19 cellular contexts compared by ENCODE assay signal in the genomic region with DNA sequence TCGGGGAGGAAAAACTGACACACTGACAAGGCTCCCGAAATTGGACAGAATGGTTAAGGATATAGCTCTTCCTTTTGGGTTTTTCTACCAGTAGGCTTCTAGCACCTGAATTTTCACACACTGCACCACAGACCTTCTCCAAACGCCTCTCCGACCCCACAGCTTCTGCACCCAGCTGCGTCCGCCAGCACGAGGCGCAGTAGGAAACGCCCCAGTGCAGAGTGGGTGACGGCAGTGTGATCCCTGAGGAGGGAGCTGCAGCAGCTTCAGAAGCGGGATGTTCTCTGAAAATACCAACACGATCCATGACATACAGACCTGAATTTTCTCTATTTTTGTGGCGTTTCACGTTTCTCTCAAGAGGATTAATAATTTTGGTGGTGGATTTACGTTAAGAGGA. TPM values are rescaled to one million over a fixed set of nuclear protein-coding genes. Genes with fewer than 3 reads are reported as not detected.
DNase-seq lines count a peak whose midpoint lies in the region; ATAC-seq and TF ChIP-seq lines count a peak whose summit lies in the region.
"Had no signal": no experiment of that assay in that cellular context is flagged by ENCODE, and none has a peak within 500 bp of the region (broad histone marks: within the 10 kb centered on the region; RNA-seq: fewer than 3 reads in every experiment).

No MANE protein-coding gene starts in this region.

- no peak for DNase-seq in activated T-cell treated with anti-CD3 and anti-CD28 coated beads, Interleukin-2, amount 50 U/mL, for 72 hours
- DNase-seq in activated T-cell treated with anti-CD3 and anti-CD28 coated beads, Interleukin-2, amount 50 U/mL, for 1 hour, result no peak
- DNase-seq in H7 (peak; percentile 21), progenitor cell of endocrine pancreas (ENCODE audit: low spot score, unreplicated experiment) (no peak), AG08396 (ENCODE audit: low spot score) (no peak), GM20000 (ENCODE audit: low spot score) (no peak), Peyer's patch (no peak)
- no peak for DNase-seq in activated naive CD8-positive, alpha-beta T cell treated with anti-CD3 and anti-CD28 coated beads, Interleukin-2, amount 50 U/mL, for 24 hours
- DNase-seq: activated CD4-positive, alpha-beta T cell treated with anti-CD3 and anti-CD28 coated beads, Interleukin-2, amount 50 U/mL, for 4 hours; amygdala; foreskin fibroblast; GOT3; mucosa of descending colon; MV-4-11; NCI-H187 treated with DMSO at 0.1 percent for 48 hours; NK-92 treated with Interleukin-12 subunit alpha and Interleukin-12 subunit beta, amount 100 ng/mL, for 24 hours; stimulated activated CD4-positive, alpha-beta T cell treated with anti-CD3 and anti-CD28 coated beads, Interleukin-2, amount 100 ng/mL, for 24 hours; SW 1271 had no signal

- no peak overlapping the region for H3K4me3 ChIP-seq in H7 (ENCODE audit: insufficient read depth, low read depth, low read length)
- no peak overlapping the region for H3K4me3 ChIP-seq in Peyer's patch
- H3K4me3 ChIP-seq: mucosa of descending colon had no signal

- peak overlapping the region; percentile 74 for H3K27ac Mint-ChIP-seq in activated T-cell treated with anti-CD3 and anti-CD28 coated beads, Interleukin-2, amount 50 U/mL, for 72 hours
- H3K27ac Mint-ChIP-seq in activated naive CD8-positive, alpha-beta T cell treated with anti-CD3 and anti-CD28 coated beads, Interleukin-2, amount 50 U/mL, for 24 hours, result peak overlapping the region; percentile 53
- H3K27ac Mint-ChIP-seq in progenitor cell of endocrine pancreas, result peak overlapping the region; percentile 65

- H3K4me3 Mint-ChIP-seq in activated T-cell treated with anti-CD3 and anti-CD28 coated beads, Interleukin-2, amount 50 U/mL, for 72 hours, result no peak overlapping the region
- H3K4me3 Mint-ChIP-seq in activated naive CD8-positive, alpha-beta T cell treated with anti-CD3 and anti-CD28 coated beads, Interleukin-2, amount 50 U/mL, for 24 hours, result no peak overlapping the region
- no peak overlapping the region for H3K4me3 Mint-ChIP-seq in progenitor cell of endocrine pancreas (ENCODE audit: low read depth)

- no peak for TF ChIP-seq POLR2A in Peyer's patch (IDR thresholded peaks at IDR 0.05)

- H3K9me3 Mint-ChIP-seq in activated T-cell treated with anti-CD3 and anti-CD28 coated beads, Interleukin-2, amount 50 U/mL, for 72 hours, result no peaks in the 10 kb centered on the region
- no peaks in the 10 kb centered on the region for H3K9me3 Mint-ChIP-seq in activated naive CD8-positive, alpha-beta T cell treated with anti-CD3 and anti-CD28 coated beads, Interleukin-2, amount 50 U/mL, for 24 hours
- H3K9me3 Mint-ChIP-seq in progenitor cell of endocrine pancreas (ENCODE audit: low read depth), result no peaks in the 10 kb centered on the region

- TF ChIP-seq CTCF in progenitor cell of endocrine pancreas (IDR thresholded peaks at IDR 0.05; ENCODE audit: unreplicated experiment) (no peak), GM20000 (IDR thresholded peaks at IDR 0.05; ENCODE audit: extremely low read depth, missing control alignments) (no peak), Peyer's patch (IDR thresholded peaks at IDR 0.05) (no peak)

- H3K27me3 ChIP-seq in H7 (ENCODE audit: control insufficient read depth, insufficient read depth, low read length), result no peaks in the 10 kb centered on the region
- H3K27me3 ChIP-seq in Peyer's patch, result no peaks in the 10 kb centered on the region
- H3K27me3 ChIP-seq: neutrophil had no signal

- peaks cover 9 to 18% of the 10 kb centered on the region in 2 donors for H3K36me3 Mint-ChIP-seq in activated T-cell treated with anti-CD3 and anti-CD28 coated beads, Interleukin-2, amount 50 U/mL, for 72 hours (ENCODE audit: insufficient read depth in 2 of 2)
- peaks cover 53% of the 10 kb centered on the region for H3K36me3 Mint-ChIP-seq in activated naive CD8-positive, alpha-beta T cell treated with anti-CD3 and anti-CD28 coated beads, Interleukin-2, amount 50 U/mL, for 24 hours (ENCODE audit: low read depth)
- peaks cover 23% of the 10 kb centered on the region for H3K36me3 Mint-ChIP-seq in progenitor cell of endocrine pancreas (ENCODE audit: insufficient read depth)

- H3K27ac ChIP-seq in Peyer's patch, result no peak overlapping the region

- H3K36me3 ChIP-seq in H7 (replicated peaks; ENCODE audit: control insufficient read depth, insufficient read depth, low read length) (peaks cover 32% of the 10 kb centered on the region), Peyer's patch (peaks cover 0 to 38% (median 0%) of the 10 kb centered on the region in 3 donors)

- H3K27me3 Mint-ChIP-seq in activated T-cell treated with anti-CD3 and anti-CD28 coated beads, Interleukin-2, amount 50 U/mL, for 72 hours (ENCODE audit: low read depth), result no peaks in the 10 kb centered on the region
- H3K27me3 Mint-ChIP-seq in activated naive CD8-positive, alpha-beta T cell treated with anti-CD3 and anti-CD28 coated beads, Interleukin-2, amount 50 U/mL, for 24 hours, result no peaks in the 10 kb centered on the region
- no peaks in the 10 kb centered on the region for H3K27me3 Mint-ChIP-seq in progenitor cell of endocrine pancreas

- H3K9me3 ChIP-seq in Peyer's patch, result no peaks in the 10 kb centered on the region
- H3K9me3 ChIP-seq: mucosa of descending colon, neutrophil had no signal

- peaks cover 28% of the 10 kb centered on the region for H3K4me1 Mint-ChIP-seq in activated T-cell treated with anti-CD3 and anti-CD28 coated beads, Interleukin-2, amount 50 U/mL, for 72 hours (ENCODE audit: low read depth)
- peaks cover 27% of the 10 kb centered on the region for H3K4me1 Mint-ChIP-seq in activated naive CD8-positive, alpha-beta T cell treated with anti-CD3 and anti-CD28 coated beads, Interleukin-2, amount 50 U/mL, for 24 hours
- peaks cover 9% of the 10 kb centered on the region for H3K4me1 Mint-ChIP-seq in progenitor cell of endocrine pancreas (ENCODE audit: low read depth)

- H3K4me1 ChIP-seq in Peyer's patch, result peaks cover 0 to 7% (median 0%) of the 10 kb centered on the region in 4 donors

- ATAC-seq in activated T-cell treated with anti-CD3 and anti-CD28 coated beads, Interleukin-2, amount 50 U/mL, for 72 hours (replicated peaks in 1 of 2), result no peak
- no peak for ATAC-seq in activated naive CD8-positive, alpha-beta T cell treated with anti-CD3 and anti-CD28 coated beads, Interleukin-2, amount 50 U/mL, for 24 hours
- ATAC-seq: mucosa of descending colon had no signal

RNA-seq across cellular contexts. Expression of a gene that starts 25.9 kb away (rescaled TPM):
- 10 to 100 TPM; 39.7 to 42.0 TPM for total RNA-seq in activated T-cell treated with anti-CD3 and anti-CD28 coated beads, Interleukin-2, amount 50 U/mL, for 72 hours
- total RNA-seq in H7 (2014; rRNA removed; shearing (Covaris generic)), result 62.3 and 80.7 TPM in 2 replicates
- 111 and 118 TPM in 2 replicates for total RNA-seq in progenitor cell of endocrine pancreas
- 100 to 1,000 TPM in 1 of 4 donors, 10 to 100 TPM in 3; 59.0 to 139 (median 88.3) TPM for total RNA-seq in Peyer's patch

RNA-seq across cellular contexts. Expression of a gene that starts 30.4 kb away (rescaled TPM):
- 100 to 1,000 TPM; 107 to 120 TPM for total RNA-seq in activated T-cell treated with anti-CD3 and anti-CD28 coated beads, Interleukin-2, amount 50 U/mL, for 72 hours
- 83.2 and 91.8 TPM in 2 replicates for total RNA-seq in H7 (2014; rRNA removed; shearing (Covaris generic))
- total RNA-seq in progenitor cell of endocrine pancreas (132 and 136 TPM in 2 replicates), Peyer's patch (10 to 100 TPM; 40.5 to 74.3 (median 53.6) TPM)
